In the genomic region with DNA sequence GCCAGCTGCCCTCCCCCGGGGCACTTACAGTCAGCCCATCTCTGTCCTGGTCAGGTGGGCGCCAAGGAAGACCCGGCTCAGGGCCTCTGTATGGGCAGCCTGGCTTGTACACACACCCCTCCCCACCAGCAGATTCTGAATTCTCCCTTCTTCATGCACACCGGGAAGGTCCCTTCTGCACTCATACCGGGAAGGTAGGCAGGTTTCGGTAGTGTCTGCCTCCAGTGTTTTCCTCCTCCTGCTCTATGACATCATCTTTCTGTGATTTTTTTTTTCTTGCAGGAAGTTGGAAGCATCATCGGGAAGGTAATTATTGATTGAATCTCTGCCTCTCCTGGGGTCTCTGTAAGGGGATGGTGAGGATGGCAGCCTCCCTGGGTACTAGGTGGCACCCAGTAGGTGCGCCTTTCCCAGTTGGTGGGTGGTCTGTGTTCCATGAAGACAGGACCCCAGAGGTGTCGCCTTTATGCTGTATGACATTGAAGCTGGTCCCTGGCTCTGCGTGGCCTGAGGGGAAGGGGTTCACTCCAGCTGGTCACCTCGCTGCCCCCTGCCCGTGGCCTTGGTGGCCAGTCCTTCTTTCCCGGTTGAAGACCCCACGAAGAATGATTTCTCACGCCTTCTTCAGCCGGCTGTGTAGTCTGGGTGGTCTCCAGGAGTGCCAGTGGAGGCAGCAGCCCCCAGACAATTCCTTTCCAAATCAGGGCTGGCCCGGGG, we compare ENCODE assay signal across 22 cellular contexts.
DNase-seq lines count a peak whose midpoint lies in the region; ATAC-seq and TF ChIP-seq lines count a peak whose summit lies in the region.
"Had no signal": no experiment of that assay in that cellular context is flagged by ENCODE, and none has a peak within 500 bp of the region (broad histone marks: within the 10 kb centered on the region; RNA-seq: fewer than 3 reads in every experiment).

No MANE protein-coding gene starts in this region.

- ATAC-seq in left ventricle myocardium superior (no peak), Right ventricle myocardium superior (ENCODE audit: poor library complexity) (no peak), aorta (ENCODE audit: low FRiP score) (no peak)
- peak; percentile 88 for ATAC-seq in activated T-helper 17 cell treated with anti-CD3 and anti-CD28 coated beads, Interleukin-2, amount 50 U/mL, for 72 hours (replicated peaks)
- ATAC-seq: Right ventricle myocardium inferior had no signal

- DNase-seq in left ventricle myocardium superior (peak; percentile 13), Right ventricle myocardium superior (no peak), kidney tubule cell (ENCODE audit: low spot score) (peak; percentile 58), aorta (peak; percentile 6 to 54), 8988T (no peak), GM13976 (ENCODE audit: low spot score) (no peak)
- DNase-seq: CD4-positive, alpha-beta T cell; COR-L47; DND-41; HCEC 1CT; Karpas-422; NCI-H1694; NCI-H2081; NCI-H2171; NCI-H524 treated with DMSO at 0.1 percent for 48 hours; NCI-H82; OCI-M1 had no signal

- no peaks in the 10 kb centered on the region for H3K4me1 Mint-ChIP-seq in activated T-helper 17 cell treated with anti-CD3 and anti-CD28 coated beads, Interleukin-2, amount 50 U/mL, for 72 hours

- H3K9me3 ChIP-seq in aorta (ENCODE audit: control insufficient read depth, low read length) = no peaks in the 10 kb centered on the region
- H3K9me3 ChIP-seq: BLaER1 had no signal

- H3K27me3 ChIP-seq in aorta (ENCODE audit: control insufficient read depth in 1 of 2, insufficient read depth in 2 of 2, low read length in 1 of 2) = no peaks in the 10 kb centered on the region
- H3K27me3 ChIP-seq: BLaER1 had no signal

- no peak overlapping the region for H3K27ac Mint-ChIP-seq in activated T-helper 17 cell treated with anti-CD3 and anti-CD28 coated beads, Interleukin-2, amount 50 U/mL, for 72 hours
- H3K27ac Mint-ChIP-seq: CD4-positive, alpha-beta T cell; GM23338; IgD-negative memory B cell had no signal

- in situ Hi-C loops in GM13976 (cut with MboI; ENCODE audit: low sequenced_read_pairs, unreplicated experiment) = no loop called here

- no peak for TF ChIP-seq CTCF in GM13976 (IDR thresholded peaks at IDR 0.05; ENCODE audit: borderline replicate concordance, control extremely low read depth, extremely low read depth, insufficient read depth, missing control alignments)

- no peaks in the 10 kb centered on the region for H3K36me3 ChIP-seq in aorta (ENCODE audit: control insufficient read depth in 1 of 2, insufficient read depth in 2 of 2, low read length in 1 of 2)

- no peak overlapping the region for H3K4me3 ChIP-seq in aorta (ENCODE audit: low read length in 2 of 2)
- H3K4me3 ChIP-seq: BLaER1, GM23338 had no signal

- no peak overlapping the region for H3K27ac ChIP-seq in aorta (ENCODE audit: low read depth in 1 of 2, low read length in 2 of 2)
- H3K27ac ChIP-seq: BLaER1 had no signal

- no peak overlapping the region for H3K4me3 Mint-ChIP-seq in activated T-helper 17 cell treated with anti-CD3 and anti-CD28 coated beads, Interleukin-2, amount 50 U/mL, for 72 hours
- H3K4me3 Mint-ChIP-seq: CD4-positive, alpha-beta T cell; GM23338; IgD-negative memory B cell had no signal

- no peaks in the 10 kb centered on the region for H3K27me3 Mint-ChIP-seq in activated T-helper 17 cell treated with anti-CD3 and anti-CD28 coated beads, Interleukin-2, amount 50 U/mL, for 72 hours
- H3K27me3 Mint-ChIP-seq: CD4-positive, alpha-beta T cell; IgD-negative memory B cell had no signal

- WGBS in aorta, 2 donors = 93% methylated on average over 17 of the region's 17 CpGs

- H3K4me1 ChIP-seq in aorta (ENCODE audit: control insufficient read depth in 1 of 2, insufficient read depth in 2 of 2, low read length in 2 of 2) = no peaks in the 10 kb centered on the region
- H3K4me1 ChIP-seq: BLaER1 had no signal

- intact Hi-C loops in left ventricle myocardium superior (cut with micrococcal nuclease) = no loop called here
- intact Hi-C loops in Right ventricle myocardium superior (cut with DNase I) = no loop called here
- intact Hi-C loops in aorta (cut with DNase I) = no loop called here

- no peaks in the 10 kb centered on the region for H3K9me3 Mint-ChIP-seq in activated T-helper 17 cell treated with anti-CD3 and anti-CD28 coated beads, Interleukin-2, amount 50 U/mL, for 72 hours
- H3K9me3 Mint-ChIP-seq: CD4-positive, alpha-beta T cell; GM23338; IgD-negative memory B cell had no signal

- no peaks in the 10 kb centered on the region for H3K36me3 Mint-ChIP-seq in activated T-helper 17 cell treated with anti-CD3 and anti-CD28 coated beads, Interleukin-2, amount 50 U/mL, for 72 hours (ENCODE audit: low read depth)
- H3K36me3 Mint-ChIP-seq: IgD-negative memory B cell had no signal

Comparison
In these comparisons a context has a peak if more than half of its experiments do, and no peak if none do; other contexts are left out.
1. DNase-seq: peak in left ventricle myocardium superior (single experiment), kidney tubule cell (single experiment) and aorta (2 of 2); none in Right ventricle myocardium superior (single experiment), 8988T (single experiment) and GM13976 (single experiment).